ENCODE assay signal across 8 cellular contexts in genomic region chr3:141530133-141530768, GRCh38. TPM values are rescaled to one million over a fixed set of nuclear protein-coding genes. Genes with fewer than 3 reads are reported as not detected.
DNase-seq lines count a peak whose midpoint lies in the region; ATAC-seq and TF ChIP-seq lines count a peak whose summit lies in the region.

No MANE protein-coding gene starts in this region.

- H3K27me3 ChIP-seq in heart left ventricle (no peaks in the 10 kb centered on the region), upper lobe of left lung (no peaks in the 10 kb centered on the region)

- no peak for TF ChIP-seq POLR2A in heart left ventricle (IDR thresholded peaks at IDR 0.05)
- no peak for TF ChIP-seq POLR2A in upper lobe of left lung (IDR thresholded peaks at IDR 0.05)

- peak in 2 of 4 donors; percentile 44 to 68 for ATAC-seq in heart left ventricle
- ATAC-seq in Right ventricle myocardium inferior, result no peak
- ATAC-seq in left ventricle myocardium superior, result peak; percentile 57
- ATAC-seq in upper lobe of left lung (ENCODE audit: low FRiP score in 2 of 2), result peak in 1 of 2 donors; percentile 75
- no peak for ATAC-seq in HG02870 (IDR thresholded peaks at IDR 0.05; ENCODE audit: unreplicated experiment)

- H3K27ac ChIP-seq in heart left ventricle (peak overlapping the region in 11 of 12 donors; percentile 12 to 86 (median 43)), upper lobe of left lung (peak overlapping the region; percentile 21 to 60 (median 44))

- peaks cover under 1% of the 10 kb centered on the region for H3K9me3 Mint-ChIP-seq in activated naive CD4-positive, alpha-beta T cell treated with anti-CD3 and anti-CD28 coated beads for 36 hours

- CTCF ChIA-PET in activated naive CD4-positive, alpha-beta T cell treated with anti-CD3 and anti-CD28 coated beads for 36 hours (lab: Charles Lee), result interaction anchor here (1.1 to 1.4 kb wide), 2 partner anchors 15 to 32 kb away, joined by 3 read pairs; no protein-coding TSS in a partner anchor

- intact Hi-C loops in heart left ventricle (cut with DNase I), result no loop called here
- intact Hi-C loops in Right ventricle myocardium inferior (cut with DNase I), result no loop called here
- intact Hi-C loops in activated naive CD4-positive, alpha-beta T cell treated with anti-CD3 and anti-CD28 coated beads for 36 hours (cut with micrococcal nuclease), result loop anchor here (1.0 kb wide), 3 partner anchors 12 to 31 kb away; no protein-coding TSS in a partner anchor
- intact Hi-C loops in left ventricle myocardium superior (cut with micrococcal nuclease), result no loop called here
- intact Hi-C loops in head of caudate nucleus (cut with DNase I), result no loop called here

- no peak for TF ChIP-seq CTCF in heart left ventricle (IDR thresholded peaks at IDR 0.05)
- no peak for TF ChIP-seq CTCF in upper lobe of left lung (IDR thresholded peaks at IDR 0.05)

- H3K4me1 Mint-ChIP-seq in activated naive CD4-positive, alpha-beta T cell treated with anti-CD3 and anti-CD28 coated beads for 36 hours (ENCODE audit: low read depth), result peaks cover 71% of the 10 kb centered on the region

- H3K36me3 ChIP-seq in heart left ventricle, result peaks cover 0 to 5% (median 0%) of the 10 kb centered on the region in 9 donors
- H3K36me3 ChIP-seq in upper lobe of left lung, result peaks cover 0 to 2% (median 0%) of the 10 kb centered on the region in 4 donors

- peaks cover 0 to 54% (median 11%) of the 10 kb centered on the region in 12 donors for H3K4me1 ChIP-seq in heart left ventricle
- peaks cover 17 to 35% (median 28%) of the 10 kb centered on the region in 4 donors for H3K4me1 ChIP-seq in upper lobe of left lung

- peaks cover 15% of the 10 kb centered on the region for H3K36me3 Mint-ChIP-seq in activated naive CD4-positive, alpha-beta T cell treated with anti-CD3 and anti-CD28 coated beads for 36 hours (ENCODE audit: low read depth)

- H3K27me3 Mint-ChIP-seq in activated naive CD4-positive, alpha-beta T cell treated with anti-CD3 and anti-CD28 coated beads for 36 hours (ENCODE audit: low read depth), result no peaks in the 10 kb centered on the region

- H3K9me3 ChIP-seq in heart left ventricle (no peaks in the 10 kb centered on the region), upper lobe of left lung (no peaks in the 10 kb centered on the region)

- DNase-seq in heart left ventricle, result no peak
- DNase-seq in Right ventricle myocardium inferior (ENCODE audit: missing footprints), result no peak
- DNase-seq in activated naive CD4-positive, alpha-beta T cell treated with anti-CD3 and anti-CD28 coated beads for 36 hours, result peak; percentile 23
- DNase-seq in left ventricle myocardium superior, result no peak
- DNase-seq in upper lobe of left lung, result no peak
- DNase-seq in ureter (ENCODE audit: low spot score), result no peak
- no peak for DNase-seq in head of caudate nucleus

- TF ChIP-seq EP300 in upper lobe of left lung (IDR thresholded peaks at IDR 0.05), result no peak

- H3K4me3 ChIP-seq in heart left ventricle (peak overlapping the region in 3 of 12 donors; percentile 4 to 17 (median 6)), upper lobe of left lung (no peak overlapping the region)

- peak overlapping the region; percentile 35 for H3K27ac Mint-ChIP-seq in activated naive CD4-positive, alpha-beta T cell treated with anti-CD3 and anti-CD28 coated beads for 36 hours

- WGBS in heart left ventricle, 4 donors, result 33 to 41% (median 35%) methylated on average over 2 of the region's 2 CpGs
- WGBS in upper lobe of left lung, 2 donors, result 5 to 14% methylated on average over 2 of the region's 2 CpGs

- no peak overlapping the region for H3K4me3 Mint-ChIP-seq in activated naive CD4-positive, alpha-beta T cell treated with anti-CD3 and anti-CD28 coated beads for 36 hours

RNA-seq across cellular contexts. Expression of gene RASA2, which starts 43.4 kb away (rescaled TPM):
- total RNA-seq in heart left ventricle (10 to 100 TPM in 1 of 9 donors, 1 to 10 TPM in 8; 2.2 to 12.3 (median 4.2) TPM), Right ventricle myocardium inferior (6.4 TPM), left ventricle myocardium superior (5.1 TPM), upper lobe of left lung (10 to 100 TPM; 11.7 to 41.5 (median 21.3) TPM), ureter (34.2 TPM)
- polyA plus RNA-seq in heart left ventricle, result 1 to 10 TPM; 2.0 to 2.2 TPM
- 10 to 100 TPM; 24.0 to 27.5 TPM for total RNA-seq in activated naive CD4-positive, alpha-beta T cell treated with anti-CD3 and anti-CD28 coated beads for 36 hours
